Comparison of ENCODE assay signal across 8 cellular contexts in genomic region chr6:31901953-31902643, GRCh38. TPM values are rescaled to one million over a fixed set of nuclear protein-coding genes. Genes with fewer than 3 reads are reported as not detected.
DNase-seq lines count a peak whose midpoint lies in the region; ATAC-seq and TF ChIP-seq lines count a peak whose summit lies in the region.

A gene with protein sequence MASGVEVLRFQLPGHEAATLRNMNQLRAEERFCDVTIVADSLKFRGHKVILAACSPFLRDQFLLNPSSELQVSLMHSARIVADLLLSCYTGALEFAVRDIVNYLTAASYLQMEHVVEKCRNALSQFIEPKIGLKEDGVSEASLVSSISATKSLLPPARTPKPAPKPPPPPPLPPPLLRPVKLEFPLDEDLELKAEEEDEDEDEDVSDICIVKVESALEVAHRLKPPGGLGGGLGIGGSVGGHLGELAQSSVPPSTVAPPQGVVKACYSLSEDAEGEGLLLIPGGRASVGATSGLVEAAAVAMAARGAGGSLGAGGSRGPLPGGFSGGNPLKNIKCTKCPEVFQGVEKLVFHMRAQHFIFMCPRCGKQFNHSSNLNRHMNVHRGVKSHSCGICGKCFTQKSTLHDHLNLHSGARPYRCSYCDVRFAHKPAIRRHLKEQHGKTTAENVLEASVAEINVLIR (minus strand): TSS chr6:31902086. CDS start chr6:31901305, 781 bp downstream.

- H3K4me3 ChIP-seq in HFF-Myc (replicated peaks; ENCODE audit: low read depth, low read length) (peak within 1 kb of the TSS; percentile 50), transverse colon (peak within 1 kb of the TSS; percentile 51 to 72 (median 60))

- H3K27me3 ChIP-seq in transverse colon: no peaks in the 10 kb centered on the region

- peak within 1 kb of the TSS; percentile 86 for H3K4me3 Mint-ChIP-seq in T-helper 1 cell treated with Interleukin-12 subunit alpha and Interleukin-12 subunit beta and Interleukin-4 antibody, amounts not matched to agents 30 μg/mL and 1 μg/mL, for 36 hours

- TF ChIP-seq CTCF in HFF-Myc (IDR thresholded peaks at IDR 0.05; ENCODE audit: low read depth, low read length, missing control alignments) (no peak), transverse colon (IDR thresholded peaks at IDR 0.05) (peak in 1 of 5 experiments; percentile 36)

- intact Hi-C loops in left cardiac atrium (cut with DNase I): no loop called here
- intact Hi-C loops in posterior cingulate gyrus (cut with DNase I): loop anchor here (5.0 kb wide), 1 partner anchor 50 kb away; no protein-coding TSS in a partner anchor
- intact Hi-C loops in transverse colon (cut with DNase I; ENCODE audit: low total_unique reads): loop anchor here (5.0 kb wide), 1 partner anchor 50 kb away; no protein-coding TSS in a partner anchor

- no peak for TF ChIP-seq EP300 in transverse colon (IDR thresholded peaks at IDR 0.05; ENCODE audit: low read depth)

- H3K4me1 Mint-ChIP-seq in T-helper 1 cell treated with Interleukin-12 subunit alpha and Interleukin-12 subunit beta and Interleukin-4 antibody, amounts not matched to agents 30 μg/mL and 1 μg/mL, for 36 hours (ENCODE audit: low read depth): peaks cover 25% of the 10 kb centered on the region

- peak within 1 kb of the TSS; percentile 81 for H3K27ac Mint-ChIP-seq in T-helper 1 cell treated with Interleukin-12 subunit alpha and Interleukin-12 subunit beta and Interleukin-4 antibody, amounts not matched to agents 30 μg/mL and 1 μg/mL, for 36 hours

- H3K9me3 ChIP-seq in transverse colon: no peaks in the 10 kb centered on the region

- no peaks in the 10 kb centered on the region for H3K9me3 Mint-ChIP-seq in T-helper 1 cell treated with Interleukin-12 subunit alpha and Interleukin-12 subunit beta and Interleukin-4 antibody, amounts not matched to agents 30 μg/mL and 1 μg/mL, for 36 hours

- no peaks in the 10 kb centered on the region for H3K36me3 ChIP-seq in transverse colon

- H3K36me3 Mint-ChIP-seq in T-helper 1 cell treated with Interleukin-12 subunit alpha and Interleukin-12 subunit beta and Interleukin-4 antibody, amounts not matched to agents 30 μg/mL and 1 μg/mL, for 36 hours (ENCODE audit: low read depth): peaks cover 2% of the 10 kb centered on the region

- peak within 1 kb of the TSS; percentile 80 to 92 (median 87) for H3K27ac ChIP-seq in transverse colon

- in situ Hi-C loops in transverse colon (cut with MboI; ENCODE audit: low pct_ligation_motif_present in 1 of 4, low pct_unique_long_range_greater_than_20kb in 1 of 4, low sequenced_read_pairs in 3 of 4): loop anchor here in 1 of 4 donors (10.0 kb wide), 1 partner anchor 53 kb away; the partner anchor contains the start of genes NELFE and SKIC2

- peak; percentile 60 for TF ChIP-seq POLR2A in transverse colon (IDR thresholded peaks at IDR 0.05)

- DNase-seq in DMS53 (lab: John Stamatoyannopoulos, UW) (peak; percentile 98), HFF-Myc (ENCODE audit: extremely low read depth, low read depth) (peak; percentile 86), NCI-H1694 (lab: John Stamatoyannopoulos, UW) (peak; percentile 62), amniotic stem cell (lab: John Stamatoyannopoulos, UW) (peak; percentile 79), left cardiac atrium (peak; percentile 91), posterior cingulate gyrus (peak; percentile 92 to 99 (median 94)), transverse colon (peak; percentile 94)

- peaks cover 8 to 38% (median 24%) of the 10 kb centered on the region in 4 donors for H3K4me1 ChIP-seq in transverse colon

- peak; percentile 82 to 83 for ATAC-seq in left cardiac atrium

- H3K27me3 Mint-ChIP-seq in T-helper 1 cell treated with Interleukin-12 subunit alpha and Interleukin-12 subunit beta and Interleukin-4 antibody, amounts not matched to agents 30 μg/mL and 1 μg/mL, for 36 hours (ENCODE audit: low read depth): peaks cover 14% of the 10 kb centered on the region

- WGBS in transverse colon (ENCODE audit: low coverage in 1 of 2), 2 donors: 0% methylated on average over 46 of the region's 77 CpGs; no CpG with 5 or more reads in 1 of the 2 donors

RNA-seq across cellular contexts. Expression of the gene that starts here (rescaled TPM):
- 1 to 10 TPM; 2.5 to 4.6 TPM for total RNA-seq in left cardiac atrium
- 1 to 10 TPM in 1 of 4 donors, under 1 TPM in 3; 0.14 to 1.3 (median 0.77) TPM for total RNA-seq in transverse colon

Comparison
In these comparisons a context has a peak if more than half of its experiments do, and no peak if none do; other contexts are left out.
1. Peak in every context shown above with its lines: DNase-seq, ATAC-seq, H3K4me3 ChIP-seq and H3K27ac ChIP-seq.
2. intact Hi-C loops: an anchor here in posterior cingulate gyrus (5.0 kb wide) and transverse colon (5.0 kb wide); none called in left cardiac atrium.